9 cellular contexts compared by ENCODE assay signal in genomic region chr17:10754109-10754508, GRCh38. TPM values are rescaled to one million over a fixed set of nuclear protein-coding genes. Genes with fewer than 3 reads are reported as not detected.
A peak's percentile ranks its signal among the peaks of the same experiment; 100 is the strongest.
DNase-seq lines count a peak whose midpoint lies in the region; ATAC-seq, FAIRE-seq and TF ChIP-seq lines count a peak whose summit lies in the region.
"Had no signal": no experiment of that assay in that cellular context is flagged by ENCODE, and none has a peak within 500 bp of the region (broad histone marks: within the 10 kb centered on the region; RNA-seq: fewer than 3 reads in every experiment).

No MANE protein-coding gene starts in this region.

- H3K4me1 ChIP-seq in liver (ENCODE audit: control insufficient read depth in 4 of 4, insufficient read depth in 4 of 4, low read length in 3 of 4): peaks cover 15 to 54% (median 34%) of the 10 kb centered on the region in 4 donors

- H3K36me3 ChIP-seq in liver (ENCODE audit: control insufficient read depth in 4 of 4, insufficient read depth in 3 of 4, low read depth in 1 of 4, low read length in 3 of 4): peaks cover 0 to 3% (median 0%) of the 10 kb centered on the region in 4 donors

- no peaks in the 10 kb centered on the region for H3K9me3 ChIP-seq in liver (ENCODE audit: control insufficient read depth in 4 of 4, low read length in 3 of 4)

- no peak for FAIRE-seq in D721Med (lab: Jason Lieb, UNC)

- no peaks in the 10 kb centered on the region for H3K27me3 ChIP-seq in liver (ENCODE audit: control insufficient read depth in 4 of 4, insufficient read depth in 4 of 4, low read length in 3 of 4)

- H3K9me3 Mint-ChIP-seq in activated CD4-positive, alpha-beta memory T cell treated with anti-CD3 and anti-CD28 coated beads for 36 hours: no peaks in the 10 kb centered on the region
- H3K9me3 Mint-ChIP-seq: IgD-negative memory B cell had no signal

- peaks cover 2% of the 10 kb centered on the region for H3K27me3 Mint-ChIP-seq in activated CD4-positive, alpha-beta memory T cell treated with anti-CD3 and anti-CD28 coated beads for 36 hours
- H3K27me3 Mint-ChIP-seq: IgD-negative memory B cell had no signal

- WGBS in liver: 61% methylated on average over 2 of the region's 2 CpGs

- peak; percentile 56 to 77 for TF ChIP-seq RAD21 in liver (IDR thresholded peaks at IDR 0.05)

- intact Hi-C loops in activated CD4-positive, alpha-beta memory T cell treated with anti-CD3 and anti-CD28 coated beads for 36 hours (cut with micrococcal nuclease): no loop called here

- no peaks in the 10 kb centered on the region for H3K36me3 Mint-ChIP-seq in activated CD4-positive, alpha-beta memory T cell treated with anti-CD3 and anti-CD28 coated beads for 36 hours

- no peak overlapping the region for H3K9ac ChIP-seq in liver (ENCODE audit: low read depth in 1 of 2, low read length in 2 of 2)

- H3K4me3 Mint-ChIP-seq in activated CD4-positive, alpha-beta memory T cell treated with anti-CD3 and anti-CD28 coated beads for 36 hours: no peak overlapping the region
- H3K4me3 Mint-ChIP-seq: IgD-negative memory B cell had no signal

- no peak overlapping the region for H3K27ac ChIP-seq in liver (ENCODE audit: low read depth in 1 of 2, low read length in 2 of 2)

- DNase-seq in D721Med (ENCODE audit: insufficient read length, low spot score): no peak
- peak; percentile 55 for DNase-seq in HEK293T (ENCODE audit: extremely low spot score)
- DNase-seq in activated CD4-positive, alpha-beta memory T cell treated with anti-CD3 and anti-CD28 coated beads for 36 hours: peak; percentile 34
- DNase-seq in NCI-H128 (lab: John Stamatoyannopoulos, UW; ENCODE audit: unreplicated experiment): no peak
- DNase-seq in superior temporal gyrus (ENCODE audit: extremely low spot score): no peak
- DNase-seq in mucosa of gallbladder (ENCODE audit: low spot score): no peak

- TF ChIP-seq CTCF in D721Med (IDR thresholded peaks at IDR 0.05; ENCODE audit: insufficient read depth, missing control alignments): peak; percentile 45
- peak; percentile 28 for TF ChIP-seq CTCF in liver (IDR thresholded peaks at IDR 0.05; ENCODE audit: low read depth, low read length, missing input control)

- POLR2A ChIA-PET in HEK293T (lab: Yijun Ruan, JAX): no interaction called here
- POLR2A ChIA-PET in activated CD4-positive, alpha-beta memory T cell treated with anti-CD3 and anti-CD28 coated beads for 36 hours (lab: Charles Lee): no interaction called here

- H3K4me3 ChIP-seq in liver (ENCODE audit: low read depth in 1 of 3, low read length in 3 of 3): no peak overlapping the region

- CTCF ChIA-PET in HEK293T (lab: Yijun Ruan, JAX): no interaction called here
- CTCF ChIA-PET in activated CD4-positive, alpha-beta memory T cell treated with anti-CD3 and anti-CD28 coated beads for 36 hours (lab: Charles Lee): interaction anchor here (0.7 to 1.5 kb wide), 6 partner anchors 10 to 107 kb away, joined by 3 to 13 read pairs (median 4); no protein-coding TSS in a partner anchor

- H3K27ac Mint-ChIP-seq in activated CD4-positive, alpha-beta memory T cell treated with anti-CD3 and anti-CD28 coated beads for 36 hours: no peak overlapping the region
- H3K27ac Mint-ChIP-seq: IgD-negative memory B cell had no signal

- no peaks in the 10 kb centered on the region for H3K4me1 Mint-ChIP-seq in activated CD4-positive, alpha-beta memory T cell treated with anti-CD3 and anti-CD28 coated beads for 36 hours (ENCODE audit: low read depth)
- H3K4me1 Mint-ChIP-seq: IgD-negative memory B cell had no signal

- ATAC-seq in HG02852 (IDR thresholded peaks at IDR 0.05; ENCODE audit: unreplicated experiment): no peak

TF ChIP-seq in HEK293T, 16 proteins besides CTCF, POLR2A, EP300 and RAD21:
- TF ChIP-seq PKNOX1 (IDR thresholded peaks at IDR 0.05): no peak
- TF ChIP-seq CTBP1 (IDR thresholded peaks at IDR 0.05; ENCODE audit: borderline replicate concordance): no peak
- TF ChIP-seq FOXM1 (IDR thresholded peaks at IDR 0.05; ENCODE audit: borderline replicate concordance): no peak
- TF ChIP-seq FOXA1 (IDR thresholded peaks at IDR 0.05): no peak
- no peak for TF ChIP-seq FOXK2 (IDR thresholded peaks at IDR 0.05)
- TF ChIP-seq TARDBP (IDR thresholded peaks at IDR 0.05): no peak
- no peak for TF ChIP-seq LEF1 (IDR thresholded peaks at IDR 0.05; ENCODE audit: borderline replicate concordance)
- TF ChIP-seq HDGF (IDR thresholded peaks at IDR 0.05; ENCODE audit: borderline replicate concordance): no peak
- TF ChIP-seq ELF4 (IDR thresholded peaks at IDR 0.05): no peak
- TF ChIP-seq NFRKB (IDR thresholded peaks at IDR 0.05): no peak
- no peak for TF ChIP-seq L3MBTL2 (conservative IDR thresholded peaks at IDR 0.05)

TF ChIP-seq in liver, 16 proteins besides CTCF, POLR2A, EP300 and RAD21:
- TF ChIP-seq FOXA2 (IDR thresholded peaks at IDR 0.05) (no peak), SP1 (IDR thresholded peaks at IDR 0.05) (no peak), REST (IDR thresholded peaks at IDR 0.05) (no peak), HNF4G (IDR thresholded peaks at IDR 0.05) (no peak), JUND (IDR thresholded peaks at IDR 0.05) (no peak), MAX (IDR thresholded peaks at IDR 0.05) (no peak), TAF1 (conservative IDR thresholded peaks at IDR 0.05) (no peak), FOXA1 (IDR thresholded peaks at IDR 0.05) (no peak), RXRA (IDR thresholded peaks at IDR 0.05) (no peak)
- TF ChIP-seq, protein P1, sequence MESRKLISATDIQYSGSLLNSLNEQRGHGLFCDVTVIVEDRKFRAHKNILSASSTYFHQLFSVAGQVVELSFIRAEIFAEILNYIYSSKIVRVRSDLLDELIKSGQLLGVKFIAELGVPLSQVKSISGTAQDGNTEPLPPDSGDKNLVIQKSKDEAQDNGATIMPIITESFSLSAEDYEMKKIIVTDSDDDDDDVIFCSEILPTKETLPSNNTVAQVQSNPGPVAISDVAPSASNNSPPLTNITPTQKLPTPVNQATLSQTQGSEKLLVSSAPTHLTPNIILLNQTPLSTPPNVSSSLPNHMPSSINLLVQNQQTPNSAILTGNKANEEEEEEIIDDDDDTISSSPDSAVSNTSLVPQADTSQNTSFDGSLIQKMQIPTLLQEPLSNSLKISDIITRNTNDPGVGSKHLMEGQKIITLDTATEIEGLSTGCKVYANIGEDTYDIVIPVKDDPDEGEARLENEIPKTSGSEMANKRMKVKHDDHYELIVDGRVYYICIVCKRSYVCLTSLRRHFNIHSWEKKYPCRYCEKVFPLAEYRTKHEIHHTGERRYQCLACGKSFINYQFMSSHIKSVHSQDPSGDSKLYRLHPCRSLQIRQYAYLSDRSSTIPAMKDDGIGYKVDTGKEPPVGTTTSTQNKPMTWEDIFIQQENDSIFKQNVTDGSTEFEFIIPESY (IDR thresholded peaks at IDR 0.05): no peak

RNA-seq across cellular contexts. Expression of gene TMEM220, which starts 24.3 kb away (rescaled TPM):
- under 1 TPM; 0.24 to 0.94 TPM for total RNA-seq in activated CD4-positive, alpha-beta memory T cell treated with anti-CD3 and anti-CD28 coated beads for 36 hours
- total RNA-seq in liver (10 to 100 TPM; 19.6 to 27.5 TPM), mucosa of gallbladder (17.7 TPM)
- polyA plus RNA-seq in liver: 100 to 1,000 TPM in 1 of 2 donors, 10 to 100 TPM in 1; 30.0 to 126 TPM

RNA-seq across cellular contexts. Expression of gene TMEM238L, which starts 49.8 kb away (rescaled TPM):
- total RNA-seq in activated CD4-positive, alpha-beta memory T cell treated with anti-CD3 and anti-CD28 coated beads for 36 hours: not detected
- total RNA-seq in liver (1 to 10 TPM in 1 of 2 donors, not detected in 1; 4.2 TPM), mucosa of gallbladder (7.5 TPM)
- polyA plus RNA-seq in liver: 1 to 10 TPM in 1 of 2 donors, under 1 TPM in 1; 0.85 to 1.2 TPM
- polyA plus RNA-seq: IgD-negative memory B cell had no signal

RNA-seq across cellular contexts. Expression of gene ADPRM, which starts 56.7 kb away (rescaled TPM):
- total RNA-seq in activated CD4-positive, alpha-beta memory T cell treated with anti-CD3 and anti-CD28 coated beads for 36 hours: 10 to 100 TPM; 12.4 to 13.5 TPM
- total RNA-seq in liver (1 to 10 TPM; 5.5 to 7.9 TPM), mucosa of gallbladder (9.2 TPM)
- 10 to 100 TPM in 1 of 2 donors, 1 to 10 TPM in 1; 3.7 to 10.8 TPM for polyA plus RNA-seq in liver

RNA-seq across cellular contexts. Expression of gene SCO1, which starts 56.8 kb away (rescaled TPM):
- 10 to 100 TPM; 34.6 to 36.4 TPM for total RNA-seq in activated CD4-positive, alpha-beta memory T cell treated with anti-CD3 and anti-CD28 coated beads for 36 hours
- 10 to 100 TPM; 19.7 to 26.0 TPM for total RNA-seq in liver
- 10 to 100 TPM; 18.0 to 33.2 TPM for polyA plus RNA-seq in liver
- total RNA-seq in mucosa of gallbladder: 33.4 TPM

Comparison
In these comparisons a context has a peak if more than half of its experiments do, and no peak if none do; other contexts are left out.
1. DNase-seq: peak in HEK293T (single experiment) and activated CD4-positive, alpha-beta memory T cell treated with anti-CD3 and anti-CD28 coated beads for 36 hours (single experiment); none in D721Med (single experiment), NCI-H128 (single experiment), superior temporal gyrus (single experiment) and mucosa of gallbladder (single experiment).